1 cellular context compared by ENCODE assay signal in the genomic region with DNA sequence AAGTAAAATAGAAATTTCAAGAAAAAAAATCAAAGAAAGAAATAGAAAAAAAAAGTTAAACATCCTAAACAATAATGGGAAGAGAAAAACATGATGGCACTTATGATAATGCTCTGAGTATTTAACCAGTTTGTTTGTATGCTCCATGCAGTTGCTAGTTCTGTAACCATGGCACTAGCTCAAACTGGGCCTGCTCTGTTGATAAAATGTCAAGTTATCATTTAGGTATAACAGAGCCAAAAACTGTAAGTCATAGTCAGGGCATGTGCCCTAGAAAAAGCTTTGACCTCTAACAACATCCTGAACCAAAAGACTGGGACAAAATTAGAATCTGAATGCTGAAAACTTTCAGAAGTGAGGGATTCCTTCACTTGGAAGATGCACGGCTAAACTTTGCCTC.
TF ChIP-seq lines count a peak whose summit lies in the region.

No MANE protein-coding gene starts in this region.

TF ChIP-seq in WTC11, 78 proteins besides CTCF, POLR2A, EP300 and RAD21 (continued from another document):
- TF ChIP-seq, protein P1, sequence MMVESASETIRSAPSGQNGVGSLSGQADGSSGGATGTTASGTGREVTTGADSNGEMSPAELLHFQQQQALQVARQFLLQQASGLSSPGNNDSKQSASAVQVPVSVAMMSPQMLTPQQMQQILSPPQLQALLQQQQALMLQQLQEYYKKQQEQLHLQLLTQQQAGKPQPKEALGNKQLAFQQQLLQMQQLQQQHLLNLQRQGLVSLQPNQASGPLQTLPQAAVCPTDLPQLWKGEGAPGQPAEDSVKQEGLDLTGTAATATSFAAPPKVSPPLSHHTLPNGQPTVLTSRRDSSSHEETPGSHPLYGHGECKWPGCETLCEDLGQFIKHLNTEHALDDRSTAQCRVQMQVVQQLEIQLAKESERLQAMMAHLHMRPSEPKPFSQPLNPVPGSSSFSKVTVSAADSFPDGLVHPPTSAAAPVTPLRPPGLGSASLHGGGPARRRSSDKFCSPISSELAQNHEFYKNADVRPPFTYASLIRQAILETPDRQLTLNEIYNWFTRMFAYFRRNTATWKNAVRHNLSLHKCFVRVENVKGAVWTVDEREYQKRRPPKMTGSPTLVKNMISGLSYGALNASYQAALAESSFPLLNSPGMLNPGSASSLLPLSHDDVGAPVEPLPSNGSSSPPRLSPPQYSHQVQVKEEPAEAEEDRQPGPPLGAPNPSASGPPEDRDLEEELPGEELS (CRISPR knock-in tag; IDR thresholded peaks at IDR 0.05) = no peak
- TF ChIP-seq SMAD4 (CRISPR knock-in tag; IDR thresholded peaks at IDR 0.05) = no peak
